ENCODE assay signal across 38 cellular contexts in genomic region chr1:19938502-19938901, GRCh38. TPM values are rescaled to one million over a fixed set of nuclear protein-coding genes. Genes with fewer than 3 reads are reported as not detected.
"Had no signal": no experiment of that assay in that cellular context is flagged by ENCODE, and none has a peak within 500 bp of the region (broad histone marks: within the 10 kb centered on the region; RNA-seq: fewer than 3 reads in every experiment).

No MANE protein-coding gene starts in this region.

- H3K4me1 ChIP-seq: gastroesophageal sphincter, testis, uterus had no signal

- H3K9me3 ChIP-seq: gastroesophageal sphincter, ovary, testis, uterus had no signal

- H3K4me3 ChIP-seq: coronary artery, dorsolateral prefrontal cortex, gastroesophageal sphincter, ovary, skin epidermis, testis, uterus had no signal

- H3K27ac ChIP-seq: brain microvascular endothelial cell, coronary artery, dorsolateral prefrontal cortex, gastroesophageal sphincter, ovary, skin epidermis, testis, uterus had no signal

- DNase-seq: activated CD4-positive, alpha-beta T cell treated with anti-CD3 and anti-CD28 coated beads for 4 hours; activated CD4-positive, alpha-beta T cell treated with anti-CD3 and anti-CD28 coated beads, Interleukin-2, amount 50 U/mL, for 48 hours; activated CD8-positive, alpha-beta memory T cell treated with anti-CD3 and anti-CD28 coated beads for 24 hours; activated effector memory CD4-positive, alpha-beta T cell treated with anti-CD3 and anti-CD28 coated beads, Interleukin-2, amount 50 U/mL, for 16 hours; activated naive CD4-positive, alpha-beta T cell treated with anti-CD3 and anti-CD28 coated beads for 36 hours; activated naive CD8-positive, alpha-beta T cell treated with anti-CD3 and anti-CD28 coated beads, Interleukin-2, amount 10 ng/mL, durations not matched to agents 7 days and 5 days; activated T-cell treated with anti-CD3 and anti-CD28 coated beads, Interleukin-2, amount 50 U/mL, for 1 hour; amniotic stem cell; brain microvascular endothelial cell; dorsolateral prefrontal cortex; effector memory CD8-positive, alpha-beta T cell; erythroblast; hippocampal formation; kidney; left colon; mammary epithelial cell; nephron progenitor cell; ovary; stimulated activated CD4-positive, alpha-beta T cell treated with anti-CD3 and anti-CD28 coated beads, Interleukin-12 subunit alpha, Interleukin-12 subunit beta, amount 100 ng/mL, for 4 hours; stimulated activated CD4-positive, alpha-beta T cell treated with anti-CD3 and anti-CD28 coated beads, Interleukin-4, amount 100 ng/mL, for 1 hour; stimulated activated naive CD8-positive, alpha-beta T cell treated with anti-CD3 and anti-CD28 coated beads, Interleukin-15, Interleukin-2, amounts not matched to agents 100 U/mL and 50 U/mL, for 24 hours; testis; trophoblast cell; uterus had no signal

- H3K36me3 ChIP-seq: brain microvascular endothelial cell, gastroesophageal sphincter, ovary, uterus had no signal

- FAIRE-seq: astrocyte, kidney had no signal

- H3K27me3 ChIP-seq: brain microvascular endothelial cell, dorsolateral prefrontal cortex, gastroesophageal sphincter, ovary, testis, uterus had no signal

- ATAC-seq: effector memory CD8-positive, alpha-beta T cell; gastroesophageal sphincter; left colon; sciatic nerve; stimulated activated naive CD8-positive, alpha-beta T cell treated with anti-CD3 and anti-CD28 coated beads, Interleukin-15, Interleukin-2, amounts not matched to agents 100 U/mL and 50 U/mL, for 24 hours had no signal

RNA-seq across cellular contexts. Expression of gene PLA2G2E, which starts 15.1 kb away (rescaled TPM):
- total RNA-seq: activated naive CD4-positive, alpha-beta T cell treated with anti-CD3 and anti-CD28 coated beads for 36 hours; activated naive CD8-positive, alpha-beta T cell treated with anti-CD3 and anti-CD28 coated beads, Interleukin-2, amount 10 ng/mL, durations not matched to agents 7 days and 5 days; activated T-helper 1 cell treated with anti-CD3 and anti-CD28 coated beads, Interleukin-12 subunit alpha, Interleukin-12 subunit beta, Interleukin-2, Interleukin-4 antibody, amounts not matched to agents 30 ng/mL and 10 ng/mL and 1 ng/mL, durations not matched to agents 14 hours and 24 hours and 36 hours; astrocyte; cardiac septum; cerebellum; dorsolateral prefrontal cortex; fibroblast of lung; fibroblast of villous mesenchyme; gastroesophageal sphincter; kidney; left colon; liver; mammary epithelial cell; mucosa of gallbladder; ovary; progenitor cell of endocrine pancreas; renal cortical epithelial cell; sciatic nerve; testis; uterus had no signal
- polyA plus RNA-seq: fibroblast of lung, liver, mammary epithelial cell, ovary had no signal

RNA-seq across cellular contexts. Expression of gene PLA2G2A, which starts 40.9 kb away (rescaled TPM):
- total RNA-seq: activated naive CD4-positive, alpha-beta T cell treated with anti-CD3 and anti-CD28 coated beads for 36 hours; activated naive CD8-positive, alpha-beta T cell treated with anti-CD3 and anti-CD28 coated beads, Interleukin-2, amount 10 ng/mL, durations not matched to agents 7 days and 5 days; activated T-helper 1 cell treated with anti-CD3 and anti-CD28 coated beads, Interleukin-12 subunit alpha, Interleukin-12 subunit beta, Interleukin-2, Interleukin-4 antibody, amounts not matched to agents 30 ng/mL and 10 ng/mL and 1 ng/mL, durations not matched to agents 14 hours and 24 hours and 36 hours; astrocyte; cerebellum; fibroblast of lung; fibroblast of villous mesenchyme; mammary epithelial cell; renal cortical epithelial cell had no signal
- polyA plus RNA-seq: fibroblast of lung had no signal
